8 cellular contexts compared by ENCODE assay signal in the genomic region with DNA sequence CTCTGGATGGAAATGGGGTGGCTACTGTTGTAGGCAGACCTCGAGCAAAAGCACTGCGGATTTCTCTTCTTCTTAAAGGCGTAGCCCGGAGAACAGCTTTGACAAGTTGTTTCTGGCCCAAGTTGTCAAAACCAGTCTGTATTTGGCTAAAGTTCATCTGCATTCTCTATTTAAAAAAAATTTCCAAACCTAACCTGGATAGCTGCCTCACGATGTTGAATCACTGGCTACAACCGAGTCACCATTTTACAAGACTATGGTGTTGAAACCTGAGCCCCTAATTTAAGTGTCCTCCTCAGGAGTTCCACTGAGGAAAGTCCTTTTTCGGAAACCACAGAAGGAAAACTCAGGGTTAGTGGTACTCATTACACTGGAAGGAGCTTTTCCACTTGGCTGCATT. TPM values are rescaled to one million over a fixed set of nuclear protein-coding genes. Genes with fewer than 3 reads are reported as not detected.
DNase-seq lines count a peak whose midpoint lies in the region; ATAC-seq and TF ChIP-seq lines count a peak whose summit lies in the region.

No MANE protein-coding gene starts in this region.

- H3K4me3 Mint-ChIP-seq in CD4-positive, alpha-beta T cell = peak overlapping the region; percentile 98
- peak overlapping the region; percentile 99 for H3K4me3 Mint-ChIP-seq in central memory CD8-positive, alpha-beta T cell
- peak overlapping the region; percentile 56 to 89 (median 88) for H3K4me3 Mint-ChIP-seq in nephron
- no peak overlapping the region for H3K4me3 Mint-ChIP-seq in Caco-2 (ENCODE audit: unreplicated experiment)

- peak overlapping the region; percentile 85 for H3K27ac ChIP-seq in CD4-positive, alpha-beta T cell (ENCODE audit: low read depth, low read length)
- peak overlapping the region; percentile 96 for H3K27ac ChIP-seq in KOPT-K1 (ENCODE audit: low read depth, low read length, poor library complexity, severe bottlenecking)

- POLR2A ChIA-PET in CD4-positive, alpha-beta T cell (lab: Charles Lee) = interaction anchor here (0.6 to 6.3 kb wide), 23 partner anchors 10 to 223 kb away, joined by 3 to 104 read pairs (median 6); a partner anchor contains a TSS
- POLR2A ChIA-PET in Caco-2 (lab: Charles Lee) = no interaction called here

- TF ChIP-seq CTCF in CD4-positive, alpha-beta T cell (IDR thresholded peaks at IDR 0.05) = no peak
- TF ChIP-seq CTCF in nephron (IDR thresholded peaks at IDR 0.05; ENCODE audit: unreplicated experiment in 3 of 3) = no peak
- no peak for TF ChIP-seq CTCF in Caco-2 (IDR thresholded peaks at IDR 0.05; ENCODE audit: insufficient read depth in 1 of 2, low read depth in 1 of 2, low read length in 1 of 2, severe bottlenecking in 1 of 2, unreplicated experiment in 1 of 2)

- H3K27me3 ChIP-seq in CD4-positive, alpha-beta T cell (ENCODE audit: control insufficient read depth, insufficient read depth, low read length) = no peaks in the 10 kb centered on the region
- no peaks in the 10 kb centered on the region for H3K27me3 ChIP-seq in Caco-2 (replicated peaks; ENCODE audit: control insufficient read depth, insufficient read depth, low read length)

- H3K9me3 ChIP-seq in CD4-positive, alpha-beta T cell (ENCODE audit: control insufficient read depth, low read length) = no peaks in the 10 kb centered on the region
- H3K9me3 ChIP-seq in KOPT-K1 (ENCODE audit: insufficient read depth, low read length, poor library complexity, severe bottlenecking) (no peaks in the 10 kb centered on the region), Caco-2 (no peaks in the 10 kb centered on the region)

- H3K36me3 Mint-ChIP-seq in CD4-positive, alpha-beta T cell (ENCODE audit: low read depth) = peaks cover 9% of the 10 kb centered on the region
- H3K36me3 Mint-ChIP-seq in central memory CD8-positive, alpha-beta T cell (ENCODE audit: insufficient read depth) = peaks cover 21% of the 10 kb centered on the region
- H3K36me3 Mint-ChIP-seq in nephron (ENCODE audit: low read depth) (no peaks in the 10 kb centered on the region), Caco-2 (ENCODE audit: insufficient read depth, unreplicated experiment) (peaks cover 5% of the 10 kb centered on the region)

- H3K4me1 Mint-ChIP-seq in CD4-positive, alpha-beta T cell (ENCODE audit: low read depth) = peaks cover 58% of the 10 kb centered on the region
- H3K4me1 Mint-ChIP-seq in central memory CD8-positive, alpha-beta T cell = peaks cover 54% of the 10 kb centered on the region
- H3K4me1 Mint-ChIP-seq in nephron (peaks cover 11% of the 10 kb centered on the region), Caco-2 (ENCODE audit: low read depth, unreplicated experiment) (no peaks in the 10 kb centered on the region)

- H3K4me1 ChIP-seq in Caco-2 = peaks cover 6% of the 10 kb centered on the region; the same call in 1 of the 2 replicates

- no peaks in the 10 kb centered on the region for H3K27me3 Mint-ChIP-seq in CD4-positive, alpha-beta T cell
- H3K27me3 Mint-ChIP-seq in central memory CD8-positive, alpha-beta T cell = no peaks in the 10 kb centered on the region
- H3K27me3 Mint-ChIP-seq in nephron (ENCODE audit: low read depth) (peaks cover 73% of the 10 kb centered on the region), Caco-2 (ENCODE audit: insufficient read depth, unreplicated experiment) (peaks cover 3% of the 10 kb centered on the region)

- H3K4me3 ChIP-seq in Caco-2 (ENCODE audit: low read depth, low read length) = no peak overlapping the region

- CTCF ChIA-PET in CD4-positive, alpha-beta T cell (lab: Charles Lee) = interaction anchor here (0.9 to 1.0 kb wide), 2 partner anchors 26 to 29 kb away, joined by 3 read pairs; no protein-coding TSS in a partner anchor
- CTCF ChIA-PET in Caco-2 (lab: Charles Lee) = no interaction called here

- BruUV-seq in Caco-2 (replicated peaks; lab: Mats Ljungman, UMichigan) = no TSS peak

- no peaks in the 10 kb centered on the region; the same call in 1 of the 2 replicates for H3K36me3 ChIP-seq in KOPT-K1 (ENCODE audit: insufficient read depth, low read length)
- no peaks in the 10 kb centered on the region for H3K36me3 ChIP-seq in Caco-2 (ENCODE audit: control insufficient read depth, insufficient read depth, low read length)

- ATAC-seq in CD4-positive, alpha-beta T cell (ENCODE audit: poor library complexity) = no peak
- no peak for ATAC-seq in central memory CD8-positive, alpha-beta T cell (replicated peaks; ENCODE audit: extremely low read depth, poor library complexity, severe bottlenecking)
- ATAC-seq in HG03135 (IDR thresholded peaks at IDR 0.05; ENCODE audit: unreplicated experiment) = no peak

- DNase-seq in CD4-positive, alpha-beta T cell = no peak
- DNase-seq in central memory CD8-positive, alpha-beta T cell (ENCODE audit: low spot score in 2 of 2) = no peak
- DNase-seq in MV-4-11 (lab: John Stamatoyannopoulos, UW) = no peak
- no peak for DNase-seq in HK-2 (ENCODE audit: unreplicated experiment)
- no peak for DNase-seq in Caco-2

- H3K9me3 Mint-ChIP-seq in CD4-positive, alpha-beta T cell = no peaks in the 10 kb centered on the region
- no peaks in the 10 kb centered on the region for H3K9me3 Mint-ChIP-seq in central memory CD8-positive, alpha-beta T cell
- no peaks in the 10 kb centered on the region for H3K9me3 Mint-ChIP-seq in nephron
- H3K9me3 Mint-ChIP-seq in Caco-2 (ENCODE audit: unreplicated experiment) = no peaks in the 10 kb centered on the region

- H3K27ac Mint-ChIP-seq in CD4-positive, alpha-beta T cell = peak overlapping the region; percentile 98
- peak overlapping the region; percentile 99 for H3K27ac Mint-ChIP-seq in central memory CD8-positive, alpha-beta T cell (ENCODE audit: low read depth)
- H3K27ac Mint-ChIP-seq in nephron = no peak overlapping the region
- no peak overlapping the region for H3K27ac Mint-ChIP-seq in Caco-2 (ENCODE audit: unreplicated experiment)

- intact Hi-C loops in CD4-positive, alpha-beta T cell (cut with DNase I, micrococcal nuclease) = no loop called here
- intact Hi-C loops in Caco-2 (cut with micrococcal nuclease; ENCODE audit: unreplicated experiment) = no loop called here

RNA-seq across cellular contexts. Expression of a gene that starts 1.5 kb away (rescaled TPM):
- 1 to 10 TPM; 7.7 to 9.5 TPM for total RNA-seq in CD4-positive, alpha-beta T cell
- total RNA-seq in Caco-2 (2022) = 0.95 and 1.0 TPM in 2 replicates

RNA-seq across cellular contexts. Expression of a gene that starts 1.8 kb away (rescaled TPM):
- total RNA-seq in CD4-positive, alpha-beta T cell = 10 to 100 TPM; 13.8 to 16.0 TPM
- 5.8 and 6.1 TPM in 2 replicates for total RNA-seq in Caco-2 (2022)

RNA-seq across cellular contexts. Expression of a gene that starts 41.6 kb away (rescaled TPM):
- 10 to 100 TPM; 63.0 to 64.9 TPM for total RNA-seq in CD4-positive, alpha-beta T cell
- total RNA-seq in Caco-2 (2022) = 52.2 and 60.2 TPM in 2 replicates

Comparison
In these comparisons a context has a peak if more than half of its experiments do, and no peak if none do; other contexts are left out.
1. H3K27ac Mint-ChIP-seq: peak in CD4-positive, alpha-beta T cell (single experiment) and central memory CD8-positive, alpha-beta T cell (single experiment); none in nephron (0 of 3) and Caco-2 (single experiment).